In the genomic region with DNA sequence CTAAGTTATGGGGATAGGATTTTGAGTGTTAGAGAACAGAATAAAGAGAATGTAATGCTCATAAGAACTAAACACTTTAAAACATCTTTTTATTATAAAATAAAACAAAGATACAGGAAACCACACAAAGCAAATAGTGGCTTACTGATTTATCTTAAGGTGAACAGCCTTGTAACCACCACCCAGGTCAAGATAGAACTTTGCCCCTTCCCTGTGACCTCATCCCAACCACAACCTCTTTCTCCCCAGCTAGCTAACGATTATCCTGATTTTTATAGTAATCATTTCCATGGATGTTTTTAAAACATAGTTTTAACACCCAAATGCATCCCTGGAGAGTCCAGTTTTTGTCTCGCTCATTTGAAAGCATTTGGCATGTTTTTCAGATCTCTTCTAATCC, we compare ENCODE assay signal across 37 cellular contexts. TPM values are rescaled to one million over a fixed set of nuclear protein-coding genes. Genes with fewer than 3 reads are reported as not detected.
"Had no signal": no experiment of that assay in that cellular context is flagged by ENCODE, and none has a peak within 500 bp of the region (broad histone marks: within the 10 kb centered on the region; RNA-seq: fewer than 3 reads in every experiment).

No MANE protein-coding gene starts in this region.

- H3K27ac ChIP-seq: adrenal gland, body of pancreas, esophagus muscularis mucosa, foreskin keratinocyte, gastrocnemius medialis, WERI-Rb-1 had no signal

- H3K36me3 ChIP-seq: adrenal gland, esophagus muscularis mucosa, gastrocnemius medialis, WERI-Rb-1 had no signal

- H3K4me1 ChIP-seq: adrenal gland, foreskin keratinocyte, gastrocnemius medialis had no signal

- H3K4me3 Mint-ChIP-seq: activated B cell treated with CpG ODN at 0.5 μM for 24 hours; activated CD4-positive, alpha-beta memory T cell treated with anti-CD3 and anti-CD28 coated beads for 36 hours; activated CD8-positive, alpha-beta memory T cell treated with anti-CD3 and anti-CD28 coated beads, Interleukin-2, amount 10 ng/mL, durations not matched to agents 7 days and 5 days; activated CD8-positive, alpha-beta T cell treated with anti-CD3 and anti-CD28 coated beads, Interleukin-2, amount 10 ng/mL, durations not matched to agents 7 days and 5 days; activated naive CD4-positive, alpha-beta T cell treated with anti-CD3 and anti-CD28 coated beads for 36 hours; activated naive CD4-positive, alpha-beta T cell treated with anti-CD3 and anti-CD28 coated beads, Interleukin-2, amount 50 U/mL, for 24 hours; activated naive CD8-positive, alpha-beta T cell treated with anti-CD3 and anti-CD28 coated beads for 36 hours; activated naive CD8-positive, alpha-beta T cell treated with anti-CD3 and anti-CD28 coated beads, Interleukin-2, amount 50 U/mL, for 24 hours; activated T-helper 1 cell treated with anti-CD3 and anti-CD28 coated beads, Interleukin-12 subunit alpha, Interleukin-12 subunit beta, Interleukin-2, Interleukin-4 antibody, amounts not matched to agents 30 ng/mL and 10 ng/mL and 1 ng/mL, durations not matched to agents 14 hours and 24 hours and 36 hours; effector memory CD8-positive, alpha-beta T cell; T-helper 17 cell; T-helper 2 cell treated with Interferon-gamma antibody and Interleukin-4, amounts not matched to agents 5 μg/mL and 100 μg/mL, for 36 hours had no signal

- H3K27me3 ChIP-seq: body of pancreas had no signal

- ATAC-seq: activated CD4-positive, CD25-positive, alpha-beta regulatory T cell treated with anti-CD3 and anti-CD28 coated beads, Interleukin-2, amount 50 U/mL, for 24 hours; activated CD8-positive, alpha-beta memory T cell treated with anti-CD3 and anti-CD28 coated beads, Interleukin-2, amount 10 ng/mL, durations not matched to agents 7 days and 5 days; activated CD8-positive, alpha-beta T cell treated with anti-CD3 and anti-CD28 coated beads, Interleukin-2, amount 10 ng/mL, durations not matched to agents 7 days and 5 days; activated naive CD8-positive, alpha-beta T cell treated with anti-CD3 and anti-CD28 coated beads, Interleukin-2, amount 50 U/mL, for 24 hours; body of pancreas; effector memory CD8-positive, alpha-beta T cell; foreskin keratinocyte; gastrocnemius medialis; T-helper 17 cell had no signal

- H3K4me3 ChIP-seq: adrenal gland, body of pancreas, esophagus muscularis mucosa, gastrocnemius medialis had no signal

- DNase-seq: activated B cell treated with CpG ODN at 0.5 μM for 24 hours; activated CD4-positive, alpha-beta memory T cell treated with anti-CD3 and anti-CD28 coated beads for 36 hours; activated CD4-positive, alpha-beta T cell treated with anti-CD3 and anti-CD28 coated beads for 48 hours; activated CD8-positive, alpha-beta memory T cell treated with anti-CD3 and anti-CD28 coated beads, Interleukin-2, amount 10 ng/mL, durations not matched to agents 7 days and 5 days; activated CD8-positive, alpha-beta memory T cell treated with anti-CD3 and anti-CD28 coated beads, Interleukin-2, amount 50 U/mL, for 4 hours; activated CD8-positive, alpha-beta T cell treated with anti-CD3 and anti-CD28 coated beads, Interleukin-2, amount 10 ng/mL, durations not matched to agents 7 days and 5 days; activated effector memory CD4-positive, alpha-beta T cell treated with anti-CD3 and anti-CD28 coated beads, Interleukin-2, amount 50 U/mL, for 16 hours; activated naive CD4-positive, alpha-beta T cell treated with anti-CD3 and anti-CD28 coated beads for 36 hours; activated naive CD8-positive, alpha-beta T cell treated with anti-CD3 and anti-CD28 coated beads for 36 hours; activated naive CD8-positive, alpha-beta T cell treated with anti-CD3 and anti-CD28 coated beads, Interleukin-2, amount 50 U/mL, for 24 hours; activated T-cell treated with anti-CD3 and anti-CD28 coated beads, Interleukin-2, amount 50 U/mL, for 1 hour; activated T-cell treated with anti-CD3 and anti-CD28 coated beads, Interleukin-2, amount 50 U/mL, for 48 hours; adrenal gland; amygdala; aorta; body of pancreas; caudate nucleus; cortex of kidney; dermis blood vessel endothelial cell; effector CD4-positive, alpha-beta T cell; effector memory CD8-positive, alpha-beta T cell; erythroblast; foreskin keratinocyte; gastrocnemius medialis; glutamatergic neuron; T-helper 1 cell; T-helper 17 cell; T1000; WERI-Rb-1 had no signal

- H3K36me3 Mint-ChIP-seq: activated CD4-positive, alpha-beta memory T cell treated with anti-CD3 and anti-CD28 coated beads for 36 hours; activated CD8-positive, alpha-beta memory T cell treated with anti-CD3 and anti-CD28 coated beads, Interleukin-2, amount 10 ng/mL, durations not matched to agents 7 days and 5 days; activated naive CD4-positive, alpha-beta T cell treated with anti-CD3 and anti-CD28 coated beads, Interleukin-2, amount 50 U/mL, for 24 hours; activated naive CD8-positive, alpha-beta T cell treated with anti-CD3 and anti-CD28 coated beads for 36 hours had no signal

- H3K9me3 Mint-ChIP-seq: activated B cell treated with CpG ODN at 0.5 μM for 24 hours; activated CD4-positive, alpha-beta memory T cell treated with anti-CD3 and anti-CD28 coated beads for 36 hours; activated naive CD4-positive, alpha-beta T cell treated with anti-CD3 and anti-CD28 coated beads for 36 hours; activated naive CD4-positive, alpha-beta T cell treated with anti-CD3 and anti-CD28 coated beads, Interleukin-2, amount 50 U/mL, for 24 hours; activated naive CD8-positive, alpha-beta T cell treated with anti-CD3 and anti-CD28 coated beads for 36 hours; activated naive CD8-positive, alpha-beta T cell treated with anti-CD3 and anti-CD28 coated beads, Interleukin-2, amount 50 U/mL, for 24 hours; activated T-helper 2 cell treated with anti-CD3 and anti-CD28 coated beads, Interferon-gamma antibody, Interleukin-2, Interleukin-4, amounts not matched to agents 10 μg/mL and 5 μg/mL and 100 μg/mL, durations not matched to agents 14 hours and 24 hours and 36 hours; effector memory CD8-positive, alpha-beta T cell; T-helper 2 cell treated with Interferon-gamma antibody and Interleukin-4, amounts not matched to agents 5 μg/mL and 100 μg/mL, for 36 hours had no signal

- H3K27ac Mint-ChIP-seq: activated B cell treated with CpG ODN at 0.5 μM for 24 hours; activated CD4-positive, alpha-beta memory T cell treated with anti-CD3 and anti-CD28 coated beads for 36 hours; activated CD8-positive, alpha-beta memory T cell treated with anti-CD3 and anti-CD28 coated beads, Interleukin-2, amount 10 ng/mL, durations not matched to agents 7 days and 5 days; activated CD8-positive, alpha-beta T cell treated with anti-CD3 and anti-CD28 coated beads, Interleukin-2, amount 10 ng/mL, durations not matched to agents 7 days and 5 days; activated naive CD4-positive, alpha-beta T cell treated with anti-CD3 and anti-CD28 coated beads for 36 hours; activated naive CD4-positive, alpha-beta T cell treated with anti-CD3 and anti-CD28 coated beads, Interleukin-2, amount 50 U/mL, for 24 hours; activated naive CD8-positive, alpha-beta T cell treated with anti-CD3 and anti-CD28 coated beads for 36 hours; activated naive CD8-positive, alpha-beta T cell treated with anti-CD3 and anti-CD28 coated beads, Interleukin-2, amount 50 U/mL, for 24 hours; activated T-helper 1 cell treated with anti-CD3 and anti-CD28 coated beads, Interleukin-12 subunit alpha, Interleukin-12 subunit beta, Interleukin-2, Interleukin-4 antibody, amounts not matched to agents 30 ng/mL and 10 ng/mL and 1 ng/mL, durations not matched to agents 14 hours and 24 hours and 36 hours; activated T-helper 2 cell treated with anti-CD3 and anti-CD28 coated beads, Interferon-gamma antibody, Interleukin-2, Interleukin-4, amounts not matched to agents 10 μg/mL and 5 μg/mL and 100 μg/mL, durations not matched to agents 14 hours and 24 hours and 36 hours; T-helper 17 cell; T-helper 2 cell treated with Interferon-gamma antibody and Interleukin-4, amounts not matched to agents 5 μg/mL and 100 μg/mL, for 36 hours had no signal

RNA-seq across cellular contexts. Expression of a gene that starts 17.0 kb away (rescaled TPM):
- total RNA-seq: activated B cell treated with CpG ODN at 0.5 μM for 24 hours; activated CD4-positive, alpha-beta memory T cell treated with anti-CD3 and anti-CD28 coated beads for 36 hours; activated CD8-positive, alpha-beta memory T cell treated with anti-CD3 and anti-CD28 coated beads for 36 hours; activated CD8-positive, alpha-beta memory T cell treated with anti-CD3 and anti-CD28 coated beads, Interleukin-2, amount 10 ng/mL, durations not matched to agents 7 days and 5 days; activated CD8-positive, alpha-beta T cell treated with anti-CD3 and anti-CD28 coated beads, Interleukin-2, amount 10 ng/mL, durations not matched to agents 7 days and 5 days; activated naive CD4-positive, alpha-beta T cell treated with anti-CD3 and anti-CD28 coated beads for 36 hours; activated naive CD8-positive, alpha-beta T cell treated with anti-CD3 and anti-CD28 coated beads for 36 hours; activated T-helper 1 cell treated with anti-CD3 and anti-CD28 coated beads, Interleukin-12 subunit alpha, Interleukin-12 subunit beta, Interleukin-2, Interleukin-4 antibody, amounts not matched to agents 30 ng/mL and 10 ng/mL and 1 ng/mL, durations not matched to agents 14 hours and 24 hours and 36 hours; activated T-helper 2 cell treated with anti-CD3 and anti-CD28 coated beads, Interferon-gamma antibody, Interleukin-2, Interleukin-4, amounts not matched to agents 10 μg/mL and 5 μg/mL and 100 μg/mL, durations not matched to agents 14 hours and 24 hours and 36 hours; adrenal gland; aorta; body of pancreas; chondrocyte; dermis blood vessel endothelial cell; esophagus muscularis mucosa; foreskin keratinocyte; gastrocnemius medialis; T-helper 17 cell had no signal
- polyA plus RNA-seq: adrenal gland, aorta, foreskin keratinocyte had no signal
